21 cellular contexts compared by ENCODE assay signal in the genomic region with DNA sequence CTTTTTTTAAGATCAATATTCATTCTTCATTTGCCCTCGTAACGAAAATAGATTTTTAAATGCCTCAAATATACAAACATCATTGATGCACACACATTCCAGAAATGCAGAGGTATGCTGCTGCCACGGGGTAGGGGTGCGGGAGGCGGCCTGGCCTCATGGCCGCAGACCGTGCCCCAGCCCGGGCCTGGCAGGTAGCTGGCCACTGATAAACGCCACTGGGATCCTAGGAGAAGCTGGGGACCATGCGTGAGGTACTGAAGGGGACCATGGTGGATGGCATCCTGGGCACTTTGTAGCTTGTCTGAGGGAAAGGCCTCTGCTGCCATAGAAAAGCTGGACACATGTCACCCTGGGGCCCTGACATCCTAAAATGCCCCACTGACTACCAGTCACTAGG. TPM values are rescaled to one million over a fixed set of nuclear protein-coding genes. Genes with fewer than 3 reads are reported as not detected.
DNase-seq lines count a peak whose midpoint lies in the region; ATAC-seq, FAIRE-seq and TF ChIP-seq lines count a peak whose summit lies in the region.
"Had no signal": no experiment of that assay in that cellular context is flagged by ENCODE, and none has a peak within 500 bp of the region (broad histone marks: within the 10 kb centered on the region; RNA-seq: fewer than 3 reads in every experiment).

No MANE protein-coding gene starts in this region.

- H3K9me3 ChIP-seq in Caco-2 = no peaks in the 10 kb centered on the region
- no peaks in the 10 kb centered on the region for H3K9me3 ChIP-seq in K562 (replicated peaks; ENCODE audit: control insufficient read depth, insufficient read depth, low read depth, low read length)
- no peaks in the 10 kb centered on the region for H3K9me3 ChIP-seq in psoas muscle
- no peaks in the 10 kb centered on the region for H3K9me3 ChIP-seq in tibial artery

- H3K27me3 ChIP-seq in Caco-2 (replicated peaks; ENCODE audit: control insufficient read depth, insufficient read depth, low read length) (no peaks in the 10 kb centered on the region), K562 (ENCODE audit: control insufficient read depth in 2 of 2, insufficient read depth in 2 of 2, low read length in 2 of 2) (peaks cover 0 to 9% of the 10 kb centered on the region in 2 experiments; a peak in 1 of 5 replicates), psoas muscle (ENCODE audit: insufficient read depth in 3 of 3, low read length in 2 of 3) (no peaks in the 10 kb centered on the region), tibial artery (no peaks in the 10 kb centered on the region)

- H3K4me3 Mint-ChIP-seq in activated T-cell treated with anti-CD3 and anti-CD28 coated beads, Interleukin-2, amount 50 U/mL, for 24 hours = no peak overlapping the region
- no peak overlapping the region for H3K4me3 Mint-ChIP-seq in Caco-2 (ENCODE audit: unreplicated experiment)
- H3K4me3 Mint-ChIP-seq in naive thymus-derived CD8-positive, alpha-beta T cell = no peak overlapping the region
- H3K4me3 Mint-ChIP-seq: CD4-positive, alpha-beta memory T cell had no signal

- TF ChIP-seq RAD21 in K562 (CRISPR knock-in tag; conservative IDR thresholded peaks at IDR 0.05 in 1 of 2, IDR thresholded peaks at IDR 0.05 in 1 of 2) = no peak

- peaks cover 24% of the 10 kb centered on the region for H3K4me1 Mint-ChIP-seq in activated T-cell treated with anti-CD3 and anti-CD28 coated beads, Interleukin-2, amount 50 U/mL, for 24 hours (ENCODE audit: low read depth)
- H3K4me1 Mint-ChIP-seq in Caco-2 (ENCODE audit: low read depth, unreplicated experiment) = peaks cover 6% of the 10 kb centered on the region
- peaks cover 7 to 30% (median 29%) of the 10 kb centered on the region in 4 donors for H3K4me1 Mint-ChIP-seq in naive thymus-derived CD8-positive, alpha-beta T cell

- no peak for DNase-seq in activated T-cell treated with anti-CD3 and anti-CD28 coated beads, Interleukin-2, amount 50 U/mL, for 24 hours
- no peak for DNase-seq in activated T-cell treated with anti-CD3 and anti-CD28 coated beads, Interleukin-2, amount 50 U/mL, for 1 hour
- DNase-seq in Caco-2 (no peak), K562 (ENCODE audit: extremely low read depth in 1 of 4, low spot score in 3 of 4) (no peak), KBM-7 (no peak), psoas muscle (no peak), tibial artery (no peak)
- no peak for DNase-seq in naive thymus-derived CD8-positive, alpha-beta T cell
- DNase-seq: CD4-positive, alpha-beta memory T cell; MV-4-11; NCI-H187; NCI-H2107; NCI-H510A; NCI-H774; SHP77 had no signal

- no peak overlapping the region for H2AFZ ChIP-seq in K562 (ENCODE audit: low read depth, low read length)

- peaks cover 2% of the 10 kb centered on the region for H3K9me3 Mint-ChIP-seq in activated T-cell treated with anti-CD3 and anti-CD28 coated beads, Interleukin-2, amount 50 U/mL, for 24 hours
- no peaks in the 10 kb centered on the region for H3K9me3 Mint-ChIP-seq in Caco-2 (ENCODE audit: unreplicated experiment)
- H3K9me3 Mint-ChIP-seq in naive thymus-derived CD8-positive, alpha-beta T cell = no peaks in the 10 kb centered on the region

- H3K9me1 ChIP-seq in K562 (ENCODE audit: control insufficient read depth, insufficient read depth, low read length) = no peaks in the 10 kb centered on the region

- intact Hi-C loops in Caco-2 (cut with micrococcal nuclease; ENCODE audit: unreplicated experiment) (no loop called here), K562 (cut with micrococcal nuclease) (loop anchor here (5.0 kb wide), 2 partner anchors 166 to 316 kb away; no protein-coding TSS in a partner anchor), psoas muscle (cut with DNase I) (no loop called here), tibial artery (cut with DNase I; ENCODE audit: low total_unique reads) (no loop called here)

- peak overlapping the region; percentile 79 for H3K27ac Mint-ChIP-seq in activated T-cell treated with anti-CD3 and anti-CD28 coated beads, Interleukin-2, amount 50 U/mL, for 24 hours
- no peak overlapping the region for H3K27ac Mint-ChIP-seq in Caco-2 (ENCODE audit: unreplicated experiment)
- peak overlapping the region in 6 of 10 donors; percentile 34 to 83 (median 53) for H3K27ac Mint-ChIP-seq in naive thymus-derived CD8-positive, alpha-beta T cell

- H3K36me3 ChIP-seq in Caco-2 (ENCODE audit: control insufficient read depth, insufficient read depth, low read length) = no peaks in the 10 kb centered on the region
- H3K36me3 ChIP-seq in K562 (ENCODE audit: control insufficient read depth, insufficient read depth, low read length) = peaks cover 4% of the 10 kb centered on the region; the same call in 1 of the 3 replicates
- H3K36me3 ChIP-seq in psoas muscle (ENCODE audit: insufficient read depth in 1 of 2, low read depth in 1 of 2) = peaks cover 0 to 7% of the 10 kb centered on the region in 2 donors
- H3K36me3 ChIP-seq in tibial artery = peaks cover 36 to 62% (median 55%) of the 10 kb centered on the region in 3 donors

- peaks cover 7% of the 10 kb centered on the region; the same call in 1 of the 2 replicates for H4K20me1 ChIP-seq in K562 (replicated peaks; ENCODE audit: control insufficient read depth, insufficient read depth, low read length)

- H3K27ac ChIP-seq in K562 (ENCODE audit: extremely low read depth, low read depth, low read length) (no peak overlapping the region), psoas muscle (no peak overlapping the region), tibial artery (no peak overlapping the region)
- H3K27ac ChIP-seq: KMS-11 had no signal

- no peak for FAIRE-seq in K562 (lab: Jason Lieb, UNC)
- FAIRE-seq: A204.1, H54, HepG2 had no signal

- peaks cover 68% of the 10 kb centered on the region for H3K36me3 Mint-ChIP-seq in activated T-cell treated with anti-CD3 and anti-CD28 coated beads, Interleukin-2, amount 50 U/mL, for 24 hours (ENCODE audit: low read depth)
- peaks cover 17% of the 10 kb centered on the region for H3K36me3 Mint-ChIP-seq in Caco-2 (ENCODE audit: insufficient read depth, unreplicated experiment)
- H3K36me3 Mint-ChIP-seq in naive thymus-derived CD8-positive, alpha-beta T cell = peaks cover 5 to 63% (median 9%) of the 10 kb centered on the region in 3 donors

- H3K79me2 ChIP-seq in K562 (ENCODE audit: control insufficient read depth, insufficient read depth, low read length) = no peaks in the 10 kb centered on the region

- in situ Hi-C loops in K562 (cut with MboI) = no loop called here
- in situ Hi-C loops in KBM-7 (cut with MboI; ENCODE audit: low pct_unique_long_range_greater_than_20kb, low sequenced_read_pairs) = no loop called here

- no peak for TF ChIP-seq CTCF in Caco-2 (IDR thresholded peaks at IDR 0.05; ENCODE audit: insufficient read depth in 1 of 2, low read depth in 1 of 2, low read length in 1 of 2, severe bottlenecking in 1 of 2, unreplicated experiment in 1 of 2)
- TF ChIP-seq CTCF in K562 (IDR thresholded peaks at IDR 0.05 in 2 of 3, conservative IDR thresholded peaks at IDR 0.05 in 1 of 3; ENCODE audit: insufficient read depth in 2 of 3, low read depth in 1 of 3, low read length in 3 of 3) = no peak
- TF ChIP-seq CTCF in psoas muscle (IDR thresholded peaks at IDR 0.05) = no peak
- TF ChIP-seq CTCF in tibial artery (IDR thresholded peaks at IDR 0.05) = no peak

- CTCF ChIA-PET in Caco-2 (lab: Charles Lee) (no interaction called here), K562 (lab: Yijun Ruan, JAX; ENCODE audit: low intra/inter-chr PET ratio) (no interaction called here)

- H3K9ac ChIP-seq in K562 (ENCODE audit: insufficient read depth in 1 of 2, low read depth in 2 of 2, low read length in 2 of 2) = no peak overlapping the region
- H3K9ac ChIP-seq: KMS-11 had no signal

- H3K27me3 Mint-ChIP-seq in activated T-cell treated with anti-CD3 and anti-CD28 coated beads, Interleukin-2, amount 50 U/mL, for 24 hours = no peaks in the 10 kb centered on the region
- no peaks in the 10 kb centered on the region for H3K27me3 Mint-ChIP-seq in Caco-2 (ENCODE audit: insufficient read depth, unreplicated experiment)
- no peaks in the 10 kb centered on the region for H3K27me3 Mint-ChIP-seq in naive thymus-derived CD8-positive, alpha-beta T cell
- H3K27me3 Mint-ChIP-seq: CD4-positive, alpha-beta memory T cell had no signal

- H3K4me3 ChIP-seq in Caco-2 (ENCODE audit: low read depth, low read length) (no peak overlapping the region), K562 (no peak overlapping the region), psoas muscle (no peak overlapping the region), tibial artery (no peak overlapping the region)

- TSS peak; percentile 38 for BruUV-seq in Caco-2 (replicated peaks; lab: Mats Ljungman, UMichigan)
- no TSS peak for BruUV-seq in K562 (replicated peaks; lab: Mats Ljungman, UMichigan)

- no peak overlapping the region for H3K4me2 ChIP-seq in K562 (ENCODE audit: insufficient read depth, low read length)
- H3K4me2 ChIP-seq: KMS-11 had no signal

- ATAC-seq in K562 (no peak), psoas muscle (no peak)
- no peak for ATAC-seq in naive thymus-derived CD8-positive, alpha-beta T cell
- ATAC-seq: HepG2 had no signal

- POLR2A ChIA-PET in Caco-2 (lab: Charles Lee) = no interaction called here
- POLR2A ChIA-PET in K562 (lab: Yijun Ruan, JAX) = interaction anchor here (1.0 kb wide), 1 partner anchor 10 kb away, joined by 3 read pairs; no protein-coding TSS in a partner anchor
- POLR2A ChIA-PET in naive thymus-derived CD8-positive, alpha-beta T cell (lab: Charles Lee) = interaction anchor here (1.4 to 41.6 kb wide), 4 partner anchors 13 to 57 kb away, joined by 4 to 1589 read pairs (median 165); partner anchors contain the start of gene AKNA

- WGBS in K562 (ENCODE audit: insufficient coverage, low coverage, missing lambda C conversion rate) = 54% methylated on average over 10 of the region's 10 CpGs
- 76 to 83% (median 81%) methylated on average over 10 of the region's 10 CpGs for WGBS in psoas muscle, 3 donors

- no peak for TF ChIP-seq EP300 in K562 (IDR thresholded peaks at IDR 0.05; ENCODE audit: low read length)

- no peak for TF ChIP-seq POLR2A in K562 (conservative IDR thresholded peaks at IDR 0.05)

- H3K4me1 ChIP-seq in Caco-2 (peaks cover 11% of the 10 kb centered on the region), K562 (replicated peaks in 1 of 2; ENCODE audit: control insufficient read depth in 2 of 2, insufficient read depth in 2 of 2, low read length in 2 of 2) (peaks cover 0 to 3% of the 10 kb centered on the region in 2 experiments; a peak in 1 of 5 replicates), psoas muscle (no peaks in the 10 kb centered on the region), tibial artery (no peaks in the 10 kb centered on the region)

RNA-seq across cellular contexts. Expression of gene ORM2, which starts 6.5 kb away (rescaled TPM):
- total RNA-seq in Caco-2 (2022) (45.5 and 46.0 TPM in 2 replicates), K562 (2014; rRNA removed) (not detected in 2 replicates), K562 (2014; rRNA removed; fragmentation: Illumina TruSeq; extraction: Trizol) (not detected in 2 replicates), K562 (2015; rRNA removed; fragmentation: Illumina TruSeq; extraction: Trizol) (not detected in 2 replicates), K562 (2021) (0.98 and 1.5 TPM in 2 replicates), psoas muscle (not detected)
- total RNA-seq in K562 (2011; cell fraction: chromatin; rRNA removed; ENCODE audit: low replicate concordance) = not detected in 2 replicates
- total RNA-seq in K562 (2011; cell fraction: nucleolus; rRNA removed) = not detected in 2 replicates
- not detected in 2 replicates for total RNA-seq in K562 (2011; cell fraction: nucleoplasm; rRNA removed)
- polyA plus RNA-seq in K562 (2011; rRNA removed) (not detected in 2 replicates), K562 (2014; fragmentation: Illumina TruSeq; extraction: Trizol) (not detected in 2 replicates), K562 (2014; fragmentation: Nextera tagmentation; extraction: Ambion mirVana) (not detected), K562 (2014; rRNA removed) (not detected in 2 replicates), psoas muscle (under 1 TPM in 1 of 3 donors, not detected in 2; 0.68 TPM)
- polyA plus RNA-seq in K562 (2011; cell fraction: cytosol; rRNA removed) = not detected in 2 replicates
- polyA plus RNA-seq in K562 (2011; cell fraction: nucleus; rRNA removed) = not detected in 2 replicates
- not detected in 2 replicates for polyA plus RNA-seq in K562 (2012)
- not detected in 2 replicates for polyA minus RNA-seq in K562 (2011; rRNA and poly(A)+ RNA removed)
- polyA minus RNA-seq in K562 (2011; cell fraction: cytosol; rRNA and poly(A)+ RNA removed) = 2.5 TPM in 1 of 2 replicates, not detected in the other
- polyA minus RNA-seq in K562 (2011; cell fraction: nucleus; rRNA and poly(A)+ RNA removed) = not detected in 2 replicates
- total RNA-seq in naive thymus-derived CD8-positive, alpha-beta T cell = not detected
- polyA plus RNA-seq in naive thymus-derived CD8-positive, alpha-beta T cell = not detected
- total RNA-seq: CD4-positive, alpha-beta memory T cell; RPMI7951 had no signal
- polyA plus RNA-seq: BJ; CD4-positive, alpha-beta memory T cell had no signal

RNA-seq across cellular contexts. Expression of gene ORM1, which starts 13.3 kb away (rescaled TPM):
- total RNA-seq in Caco-2 (2022) (18.3 and 27.5 TPM in 2 replicates), K562 (2014; rRNA removed) (not detected in 2 replicates), K562 (2014; rRNA removed; fragmentation: Illumina TruSeq; extraction: Trizol) (not detected in 2 replicates), K562 (2015; rRNA removed; fragmentation: Illumina TruSeq; extraction: Trizol) (not detected in 2 replicates), K562 (2021) (2.9 and 3.4 TPM in 2 replicates), psoas muscle (1 to 10 TPM in 2 of 4 donors, not detected in 2; 1.8 to 2.8 TPM)
- not detected in 2 replicates for total RNA-seq in K562 (2011; cell fraction: chromatin; rRNA removed; ENCODE audit: low replicate concordance)
- total RNA-seq in K562 (2011; cell fraction: nucleolus; rRNA removed) = not detected in 2 replicates
- total RNA-seq in K562 (2011; cell fraction: nucleoplasm; rRNA removed) = not detected in 2 replicates
- polyA plus RNA-seq in K562 (2011; rRNA removed) (not detected in 2 replicates), K562 (2014; fragmentation: Illumina TruSeq; extraction: Trizol) (not detected in 2 replicates), K562 (2014; fragmentation: Nextera tagmentation; extraction: Ambion mirVana) (not detected), K562 (2014; rRNA removed) (not detected in 2 replicates), psoas muscle (under 1 TPM in 2 of 3 donors, not detected in 1; 0.21 to 0.63 TPM)
- polyA plus RNA-seq in K562 (2011; cell fraction: cytosol; rRNA removed) = not detected in 2 replicates
- not detected in 2 replicates for polyA plus RNA-seq in K562 (2011; cell fraction: nucleus; rRNA removed)
- not detected in 2 replicates for polyA plus RNA-seq in K562 (2012)
- polyA minus RNA-seq in K562 (2011; rRNA and poly(A)+ RNA removed) = not detected in 2 replicates
- polyA minus RNA-seq in K562 (2011; cell fraction: cytosol; rRNA and poly(A)+ RNA removed) = not detected in 2 replicates
- not detected in 2 replicates for polyA minus RNA-seq in K562 (2011; cell fraction: nucleus; rRNA and poly(A)+ RNA removed)
- not detected for total RNA-seq in naive thymus-derived CD8-positive, alpha-beta T cell
- polyA plus RNA-seq in naive thymus-derived CD8-positive, alpha-beta T cell = not detected
- total RNA-seq: CD4-positive, alpha-beta memory T cell; RPMI7951 had no signal
- polyA plus RNA-seq: BJ; CD4-positive, alpha-beta memory T cell had no signal

RNA-seq across cellular contexts. Expression of gene AKNA, which starts 51.6 kb away (rescaled TPM):
- total RNA-seq in Caco-2 (2022) (43.0 and 57.8 TPM in 2 replicates), K562 (2014; rRNA removed) (5.3 and 8.1 TPM in 2 replicates), K562 (2014; rRNA removed; fragmentation: Illumina TruSeq; extraction: Trizol) (3.7 and 3.9 TPM in 2 replicates), K562 (2015; rRNA removed; fragmentation: Illumina TruSeq; extraction: Trizol) (2.6 and 2.7 TPM in 2 replicates), K562 (2021) (16.9 and 20.5 TPM in 2 replicates), psoas muscle (1 to 10 TPM; 2.3 to 3.9 (median 2.9) TPM)
- total RNA-seq in K562 (2011; cell fraction: chromatin; rRNA removed; ENCODE audit: low replicate concordance) = 30.2 and 45.5 TPM in 2 replicates
- total RNA-seq in K562 (2011; cell fraction: nucleolus; rRNA removed) = 25.4 and 26.7 TPM in 2 replicates
- total RNA-seq in K562 (2011; cell fraction: nucleoplasm; rRNA removed) = 26.6 and 27.0 TPM in 2 replicates
- polyA plus RNA-seq in K562 (2011; rRNA removed) (1.4 and 3.4 TPM in 2 replicates), K562 (2014; fragmentation: Illumina TruSeq; extraction: Trizol) (11.1 and 14.0 TPM in 2 replicates), K562 (2014; fragmentation: Nextera tagmentation; extraction: Ambion mirVana) (under 1 TPM; 0.29 to 0.37 TPM), K562 (2014; rRNA removed) (6.5 and 6.7 TPM in 2 replicates), psoas muscle (1 to 10 TPM; 1.5 to 2.1 (median 1.9) TPM)
- polyA plus RNA-seq in K562 (2011; cell fraction: cytosol; rRNA removed) = 2.0 and 2.3 TPM in 2 replicates
- 8.0 and 8.2 TPM in 2 replicates for polyA plus RNA-seq in K562 (2011; cell fraction: nucleus; rRNA removed)
- 5.2 and 92.5 TPM in 2 replicates for polyA plus RNA-seq in K562 (2012)
- 3.1 and 3.8 TPM in 2 replicates for polyA minus RNA-seq in K562 (2011; rRNA and poly(A)+ RNA removed)
- polyA minus RNA-seq in K562 (2011; cell fraction: cytosol; rRNA and poly(A)+ RNA removed) = 1.9 and 4.6 TPM in 2 replicates
- polyA minus RNA-seq in K562 (2011; cell fraction: nucleus; rRNA and poly(A)+ RNA removed) = 6.1 and 8.6 TPM in 2 replicates
- total RNA-seq in naive thymus-derived CD8-positive, alpha-beta T cell = 100 to 1,000 TPM; 425 to 430 TPM
- polyA plus RNA-seq in naive thymus-derived CD8-positive, alpha-beta T cell = 10 to 100 TPM; 12.7 to 31.6 (median 21.3) TPM

Comparison
In these comparisons a context has a peak if more than half of its experiments do, and no peak if none do; other contexts are left out.
1. RNA of gene ORM2, which starts 6.5 kb away (total RNA-seq): 45.5 to 46.0 TPM in Caco-2; not detected in psoas muscle, 0.98 to 1.5 TPM in K562 and not detected in naive thymus-derived CD8-positive, alpha-beta T cell; every median in the first group is over 10 times any median in the second.